11 cellular contexts compared by ENCODE assay signal in genomic region chr11:118915941-118916841, GRCh38. TPM values are rescaled to one million over a fixed set of nuclear protein-coding genes. Genes with fewer than 3 reads are reported as not detected.
DNase-seq lines count a peak whose midpoint lies in the region; ATAC-seq and TF ChIP-seq lines count a peak whose summit lies in the region.
"Had no signal": no experiment of that assay in that cellular context is flagged by ENCODE, and none has a peak within 500 bp of the region (broad histone marks: within the 10 kb centered on the region; RNA-seq: fewer than 3 reads in every experiment).

No MANE protein-coding gene starts in this region.

- H3K27ac Mint-ChIP-seq in activated naive CD4-positive, alpha-beta T cell treated with anti-CD3 and anti-CD28 coated beads, Interleukin-2, amount 10 ng/mL, durations not matched to agents 7 days and 5 days, result peak overlapping the region; percentile 99
- H3K27ac Mint-ChIP-seq in chondrocyte (ENCODE audit: unreplicated experiment), result peak overlapping the region; percentile 100

- ATAC-seq in upper lobe of right lung (no peak), GM21360 (IDR thresholded peaks at IDR 0.05; ENCODE audit: unreplicated experiment) (no peak)

- peak overlapping the region; percentile 86 for H3K27ac ChIP-seq in upper lobe of right lung

- H3K9me3 Mint-ChIP-seq in activated naive CD4-positive, alpha-beta T cell treated with anti-CD3 and anti-CD28 coated beads, Interleukin-2, amount 10 ng/mL, durations not matched to agents 7 days and 5 days, result no peaks in the 10 kb centered on the region
- H3K9me3 Mint-ChIP-seq in chondrocyte (ENCODE audit: low read depth), result no peaks in the 10 kb centered on the region

- no peak overlapping the region for H3K4me3 ChIP-seq in mucosa of stomach (ENCODE audit: low read length)
- peak overlapping the region; percentile 1 for H3K4me3 ChIP-seq in upper lobe of right lung

- H3K36me3 ChIP-seq in mucosa of stomach (ENCODE audit: control insufficient read depth, insufficient read depth, low read length), result no peaks in the 10 kb centered on the region
- no peaks in the 10 kb centered on the region for H3K36me3 ChIP-seq in upper lobe of right lung

- intact Hi-C loops in upper lobe of right lung (cut with DNase I), result no loop called here

- peaks cover 55% of the 10 kb centered on the region for H3K36me3 Mint-ChIP-seq in activated naive CD4-positive, alpha-beta T cell treated with anti-CD3 and anti-CD28 coated beads, Interleukin-2, amount 10 ng/mL, durations not matched to agents 7 days and 5 days
- no peaks in the 10 kb centered on the region for H3K36me3 Mint-ChIP-seq in chondrocyte (ENCODE audit: low read depth)

- no peaks in the 10 kb centered on the region for H3K27me3 Mint-ChIP-seq in activated naive CD4-positive, alpha-beta T cell treated with anti-CD3 and anti-CD28 coated beads, Interleukin-2, amount 10 ng/mL, durations not matched to agents 7 days and 5 days
- no peaks in the 10 kb centered on the region for H3K27me3 Mint-ChIP-seq in chondrocyte (ENCODE audit: low read depth)

- CTCF ChIA-PET in activated naive CD4-positive, alpha-beta T cell treated with anti-CD3 and anti-CD28 coated beads, Interleukin-2, amount 10 ng/mL, durations not matched to agents 7 days and 5 days (lab: Charles Lee), result interaction anchor here (1.2 to 12.9 kb wide), 3 partner anchors 10 to 13 kb away, joined by 4 to 232 read pairs (median 4); partner anchors contain the start of gene BCL9L

- peak overlapping the region; percentile 42 for H3K9ac ChIP-seq in mucosa of stomach (ENCODE audit: low read length)

- H3K4me3 Mint-ChIP-seq in activated naive CD4-positive, alpha-beta T cell treated with anti-CD3 and anti-CD28 coated beads, Interleukin-2, amount 10 ng/mL, durations not matched to agents 7 days and 5 days, result peak overlapping the region; percentile 21
- peak overlapping the region; percentile 67 for H3K4me3 Mint-ChIP-seq in chondrocyte (ENCODE audit: unreplicated experiment)

- DNase-seq in activated naive CD4-positive, alpha-beta T cell treated with anti-CD3 and anti-CD28 coated beads, Interleukin-2, amount 10 ng/mL, durations not matched to agents 7 days and 5 days, result no peak
- DNase-seq in activated naive CD4-positive, alpha-beta T cell (lab: John Stamatoyannopoulos, UW), result no peak
- DNase-seq in chondrocyte (ENCODE audit: low spot score), result peak; percentile 87
- no peak for DNase-seq in upper lobe of right lung
- DNase-seq in OCI-M1 (lab: John Stamatoyannopoulos, UW), result no peak
- DNase-seq in stimulated activated CD4-positive, alpha-beta T cell treated with anti-CD3 and anti-CD28 coated beads, Interleukin-1b, Interleukin-23, amount 100 ng/mL, for 48 hours, result no peak
- DNase-seq: DMS79 treated with DMSO at 0.1 percent for 48 hours; stimulated activated CD4-positive, alpha-beta T cell treated with anti-CD3 and anti-CD28 coated beads, Interleukin-4, amount 100 ng/mL, for 4 hours had no signal

- peaks cover 97% of the 10 kb centered on the region for H3K4me1 Mint-ChIP-seq in activated naive CD4-positive, alpha-beta T cell treated with anti-CD3 and anti-CD28 coated beads, Interleukin-2, amount 10 ng/mL, durations not matched to agents 7 days and 5 days
- H3K4me1 Mint-ChIP-seq in chondrocyte (ENCODE audit: low read depth), result peaks cover 97% of the 10 kb centered on the region

- no peaks in the 10 kb centered on the region for H3K9me3 ChIP-seq in mucosa of stomach (ENCODE audit: control insufficient read depth, low read length)
- no peaks in the 10 kb centered on the region for H3K9me3 ChIP-seq in upper lobe of right lung

- H3K4me1 ChIP-seq in mucosa of stomach (ENCODE audit: control insufficient read depth, insufficient read depth, low read length) (peaks cover 99% of the 10 kb centered on the region), upper lobe of right lung (peaks cover 94% of the 10 kb centered on the region)

- H3K27me3 ChIP-seq in mucosa of stomach (ENCODE audit: control insufficient read depth, insufficient read depth, low read length) (no peaks in the 10 kb centered on the region), upper lobe of right lung (no peaks in the 10 kb centered on the region)

- TF ChIP-seq CTCF in chondrocyte (IDR thresholded peaks at IDR 0.05) (no peak), upper lobe of right lung (IDR thresholded peaks at IDR 0.05) (no peak)

RNA-seq across cellular contexts. Expression of gene BCL9L, which starts 9.5 kb away (rescaled TPM):
- total RNA-seq in chondrocyte, result 131 to 145 TPM (median 138 TPM) in 3 replicates
- 62.5 TPM for total RNA-seq in upper lobe of right lung

RNA-seq across cellular contexts. Expression of gene CXCR5, which starts 32.5 kb away (rescaled TPM):
- 0.07 to 0.27 TPM in 2 of 3 replicates, not detected in the other for total RNA-seq in chondrocyte
- total RNA-seq in upper lobe of right lung, result not detected
- total RNA-seq: dermis microvascular lymphatic vessel endothelial cell had no signal

RNA-seq across cellular contexts. Expression of gene UPK2, which starts 39.9 kb away (rescaled TPM):
- 0.22 to 0.63 TPM (median 0.38 TPM) in 3 replicates for total RNA-seq in chondrocyte
- not detected for total RNA-seq in upper lobe of right lung
- total RNA-seq: dermis microvascular lymphatic vessel endothelial cell had no signal

RNA-seq across cellular contexts. Expression of gene FOXR1, which starts 55.4 kb away (rescaled TPM):
- total RNA-seq in chondrocyte (not detected in 3 replicates), upper lobe of right lung (not detected)
- total RNA-seq: dermis microvascular lymphatic vessel endothelial cell had no signal
